22 cellular contexts compared by ENCODE assay signal in genomic region chr3:197507541-197507940, GRCh38.
"Had no signal": no experiment of that assay in that cellular context is flagged by ENCODE, and none has a peak within 500 bp of the region (broad histone marks: within the 10 kb centered on the region; RNA-seq: fewer than 3 reads in every experiment).

No MANE protein-coding gene starts in this region.

- H3K4me3 Mint-ChIP-seq: activated CD4-positive, alpha-beta memory T cell treated with anti-CD3 and anti-CD28 coated beads, Interleukin-2, amount 10 ng/mL, durations not matched to agents 7 days and 5 days; activated CD4-positive, alpha-beta T cell treated with anti-CD3 and anti-CD28 coated beads, Interleukin-2, amount 10 ng/mL, durations not matched to agents 7 days and 5 days; activated CD8-positive, alpha-beta memory T cell treated with anti-CD3 and anti-CD28 coated beads, Interleukin-2, amount 10 ng/mL, durations not matched to agents 7 days and 5 days; effector memory CD8-positive, alpha-beta T cell; immature natural killer cell; naive thymus-derived CD8-positive, alpha-beta T cell had no signal

- H3K27me3 ChIP-seq: body of pancreas, neutrophil, right lobe of liver, thyroid gland had no signal

- H3K9me3 Mint-ChIP-seq: activated CD4-positive, alpha-beta memory T cell treated with anti-CD3 and anti-CD28 coated beads, Interleukin-2, amount 10 ng/mL, durations not matched to agents 7 days and 5 days; activated CD4-positive, alpha-beta T cell treated with anti-CD3 and anti-CD28 coated beads, Interleukin-2, amount 10 ng/mL, durations not matched to agents 7 days and 5 days; activated naive CD4-positive, alpha-beta T cell treated with anti-CD3 and anti-CD28 coated beads, Interleukin-2, amount 50 U/mL, for 72 hours; activated T-helper 2 cell treated with anti-CD3 and anti-CD28 coated beads, Interferon-gamma antibody, Interleukin-2, Interleukin-4, amounts not matched to agents 10 μg/mL and 5 μg/mL and 100 μg/mL, durations not matched to agents 14 hours and 24 hours and 36 hours; effector memory CD8-positive, alpha-beta T cell; immature natural killer cell; naive thymus-derived CD8-positive, alpha-beta T cell had no signal

- H3K4me3 ChIP-seq: body of pancreas, coronary artery, right lobe of liver, thyroid gland had no signal

- H3K36me3 Mint-ChIP-seq: activated naive CD4-positive, alpha-beta T cell treated with anti-CD3 and anti-CD28 coated beads, Interleukin-2, amount 50 U/mL, for 72 hours had no signal

- H3K36me3 ChIP-seq: thyroid gland had no signal

- H3K27me3 Mint-ChIP-seq: activated CD4-positive, alpha-beta memory T cell treated with anti-CD3 and anti-CD28 coated beads, Interleukin-2, amount 10 ng/mL, durations not matched to agents 7 days and 5 days; activated CD4-positive, alpha-beta T cell treated with anti-CD3 and anti-CD28 coated beads, Interleukin-2, amount 10 ng/mL, durations not matched to agents 7 days and 5 days; activated CD8-positive, alpha-beta memory T cell treated with anti-CD3 and anti-CD28 coated beads, Interleukin-2, amount 10 ng/mL, durations not matched to agents 7 days and 5 days; effector memory CD8-positive, alpha-beta T cell; naive thymus-derived CD8-positive, alpha-beta T cell had no signal

- H3K27ac Mint-ChIP-seq: activated CD4-positive, alpha-beta memory T cell treated with anti-CD3 and anti-CD28 coated beads, Interleukin-2, amount 10 ng/mL, durations not matched to agents 7 days and 5 days; activated CD4-positive, alpha-beta T cell treated with anti-CD3 and anti-CD28 coated beads, Interleukin-2, amount 10 ng/mL, durations not matched to agents 7 days and 5 days; activated CD8-positive, alpha-beta memory T cell treated with anti-CD3 and anti-CD28 coated beads, Interleukin-2, amount 10 ng/mL, durations not matched to agents 7 days and 5 days; activated T-helper 2 cell treated with anti-CD3 and anti-CD28 coated beads, Interferon-gamma antibody, Interleukin-2, Interleukin-4, amounts not matched to agents 10 μg/mL and 5 μg/mL and 100 μg/mL, durations not matched to agents 14 hours and 24 hours and 36 hours; immature natural killer cell had no signal

- H3K4me1 Mint-ChIP-seq: activated CD8-positive, alpha-beta memory T cell treated with anti-CD3 and anti-CD28 coated beads, Interleukin-2, amount 10 ng/mL, durations not matched to agents 7 days and 5 days had no signal

- H3K27ac ChIP-seq: body of pancreas, coronary artery, neutrophil, right lobe of liver, thyroid gland, VCaP had no signal

- ATAC-seq: activated CD8-positive, alpha-beta memory T cell treated with anti-CD3 and anti-CD28 coated beads, Interleukin-2, amount 10 ng/mL, durations not matched to agents 7 days and 5 days; activated naive CD4-positive, alpha-beta T cell treated with anti-CD3 and anti-CD28 coated beads, Interleukin-2, amount 50 U/mL, for 72 hours; body of pancreas; effector memory CD8-positive, alpha-beta T cell; naive thymus-derived CD8-positive, alpha-beta T cell; stimulated activated naive CD8-positive, alpha-beta T cell treated with anti-CD3 and anti-CD28 coated beads, Interleukin-15, Interleukin-2, amounts not matched to agents 100 U/mL and 50 U/mL, for 24 hours had no signal

- DNase-seq: activated CD4-positive, alpha-beta memory T cell treated with anti-CD3 and anti-CD28 coated beads, Interleukin-2, amount 10 ng/mL, durations not matched to agents 7 days and 5 days; activated CD4-positive, alpha-beta T cell treated with anti-CD3 and anti-CD28 coated beads for 1 hour; activated CD4-positive, alpha-beta T cell treated with anti-CD3 and anti-CD28 coated beads, Interleukin-2, amount 10 ng/mL, durations not matched to agents 7 days and 5 days; activated CD8-positive, alpha-beta memory T cell treated with anti-CD3 and anti-CD28 coated beads, Interleukin-2, amount 10 ng/mL, durations not matched to agents 7 days and 5 days; activated T-cell treated with anti-CD3 and anti-CD28 coated beads, Interleukin-2, amount 50 U/mL, for 48 hours; body of pancreas; effector memory CD8-positive, alpha-beta T cell; erythroblast; head of caudate nucleus; hypothalamus; immature natural killer cell; right lobe of liver; stimulated activated CD4-positive, alpha-beta T cell treated with anti-CD3 and anti-CD28 coated beads, Interleukin-2, amount 100 ng/mL, for 48 hours; stimulated activated naive CD8-positive, alpha-beta T cell treated with anti-CD3 and anti-CD28 coated beads, Interleukin-15, Interleukin-2, amounts not matched to agents 100 U/mL and 50 U/mL, for 24 hours; T-helper 9 cell; thyroid gland had no signal

- H3K9me3 ChIP-seq: body of pancreas, neutrophil, right lobe of liver, thyroid gland had no signal
